In genomic region chr20:54865273-54865672, GRCh38 we compare ENCODE assay signal across 30 cellular contexts.
"Had no signal": no experiment of that assay in that cellular context is flagged by ENCODE, and none has a peak within 500 bp of the region (broad histone marks: within the 10 kb centered on the region; RNA-seq: fewer than 3 reads in every experiment).

No MANE protein-coding gene starts in this region.

- H3K27ac ChIP-seq: neutrophil, ovary, parathyroid adenoma, psoas muscle, skin epidermis, spleen, stomach, thoracic aorta, thyroid gland, tibial nerve, upper lobe of left lung, vagina had no signal

- H3K9me3 ChIP-seq: neutrophil, ovary, psoas muscle, stomach, thoracic aorta, thyroid gland, tibial nerve, upper lobe of left lung, vagina had no signal

- FAIRE-seq: urothelium cell line had no signal

- ATAC-seq: naive thymus-derived CD8-positive, alpha-beta T cell; natural killer cell treated with Interleukin-12 subunit alpha and Interleukin-12 subunit beta and Interleukin-15 and Interleukin-18, amount 100 ng/mL, for 72 hours; psoas muscle; right cardiac atrium; sciatic nerve; stimulated activated effector memory CD8-positive, alpha-beta T cell treated with anti-CD3 and anti-CD28 coated beads, Interleukin-12 subunit alpha, Interleukin-12 subunit beta, amount 100 ng/mL, for 72 hours; stimulated activated naive B cell treated with anti-CD40 and anti-IgM and Interleukin-4, amounts not matched to agents 10 μg/mL and 1 μg/mL and 100 μg/mL, for 72 hours had no signal

- H3K4me2 ChIP-seq: smooth muscle cell had no signal

- DNase-seq: naive B cell; naive thymus-derived CD8-positive, alpha-beta T cell; nephron progenitor cell; nucleus accumbens; ovary; posterior cingulate gyrus; psoas muscle; right cardiac atrium; spleen; stimulated activated CD4-positive, alpha-beta T cell treated with anti-CD3 and anti-CD28 coated beads, Interleukin-12 subunit alpha, Interleukin-12 subunit beta, amount 100 ng/mL, for 4 hours; stimulated activated CD4-positive, alpha-beta T cell treated with anti-CD3 and anti-CD28 coated beads, Interleukin-1b, Interleukin-23, amount 100 ng/mL, for 48 hours; stimulated activated CD4-positive, alpha-beta T cell treated with anti-CD3 and anti-CD28 coated beads, Interleukin-2, amount 100 ng/mL, for 48 hours; stimulated activated CD4-positive, alpha-beta T cell treated with anti-CD3 and anti-CD28 coated beads, Interleukin-4, amount 100 ng/mL, for 24 hours; stimulated activated naive B cell treated with anti-CD40 and anti-IgM and Interleukin-4, amounts not matched to agents 10 μg/mL and 1 μg/mL and 100 μg/mL, for 72 hours; stimulated activated naive CD4-positive, alpha-beta T cell treated with Interleukin-2 at 50 U/mL for 16 hours; stomach; thyroid gland; trophoblast cell; upper lobe of left lung had no signal

- H3K36me3 ChIP-seq: neutrophil, ovary, spleen, stomach, thoracic aorta, thyroid gland, tibial nerve, upper lobe of left lung, vagina had no signal

- H2AFZ ChIP-seq: parathyroid adenoma had no signal

- H3K79me2 ChIP-seq: parathyroid adenoma had no signal

- H3K9ac ChIP-seq: parathyroid adenoma had no signal

- H3K4me1 ChIP-seq: parathyroid adenoma, psoas muscle, spleen, stomach, thyroid gland, tibial nerve, upper lobe of left lung, vagina had no signal

- H3K27me3 ChIP-seq: neutrophil, ovary, spleen, stomach, thyroid gland, tibial nerve, upper lobe of left lung, vagina had no signal

- H3K4me3 ChIP-seq: ovary, psoas muscle, skin epidermis, smooth muscle cell, spleen, stomach, thoracic aorta, thyroid gland, tibial nerve, upper lobe of left lung, vagina had no signal
